1 cellular context compared by ENCODE assay signal in the genomic region with DNA sequence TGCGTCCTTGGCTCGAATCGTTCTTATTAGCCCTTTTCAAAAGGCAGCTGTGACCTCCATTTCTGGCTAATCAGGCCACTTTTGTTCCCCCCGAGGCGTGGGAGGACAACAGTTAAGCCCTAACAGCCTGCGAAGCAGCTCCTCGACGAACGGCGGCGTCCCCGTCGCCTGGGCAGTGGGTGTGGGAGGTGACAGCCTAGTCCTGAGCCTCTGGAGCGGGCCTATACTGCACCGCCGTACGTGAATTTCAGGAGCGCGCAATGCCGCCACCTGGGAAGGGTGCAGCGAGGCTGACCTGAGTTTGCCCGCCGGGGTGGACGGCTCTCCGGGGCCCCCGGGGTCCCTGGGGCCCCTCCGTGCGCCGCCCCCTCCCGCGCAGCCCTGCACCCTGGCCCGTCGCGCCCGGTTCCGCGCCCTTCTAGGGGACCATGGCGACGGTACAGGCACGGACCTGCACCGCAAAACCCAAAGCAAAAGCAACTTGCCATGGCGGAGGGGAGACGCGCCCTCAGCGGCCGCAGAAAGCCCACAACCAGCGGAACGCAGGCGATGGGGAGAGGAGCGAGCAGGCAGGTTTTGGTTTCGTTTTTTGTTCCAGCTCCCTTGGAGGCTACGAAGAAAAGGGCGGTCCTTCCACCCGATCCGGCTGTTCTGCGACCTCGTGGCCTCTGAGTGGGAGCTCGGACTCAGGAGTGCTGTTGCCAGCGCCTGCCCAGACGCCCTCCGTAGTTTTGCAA.
A peak's percentile ranks its signal among the peaks of the same experiment; 100 is the strongest.
TF ChIP-seq lines count a peak whose summit lies in the region.

A gene (minus strand): TSS at position 624 of the 737 bp plus-strand sequence. CDS start 136 bp downstream, at position 488.

TF ChIP-seq in GM12878, 131 proteins besides CTCF, POLR2A, EP300 and RAD21 (continued from another document):
- TF ChIP-seq CBX5 (IDR thresholded peaks at IDR 0.05; ENCODE audit: low read depth) (peak; percentile 16; the same call in 1 of the 2 replicates), CREB1 (IDR thresholded peaks at IDR 0.05; ENCODE audit: low read depth) (peak; percentile 38; the same call in 1 of the 2 replicates), CHD2 (IDR thresholded peaks at IDR 0.05; ENCODE audit: borderline replicate concordance, low read depth, low read length) (no peak; the same call in 1 of the 2 replicates), SMAD5 (IDR thresholded peaks at IDR 0.05; ENCODE audit: low read depth) (peak; percentile 60), ZNF207 (IDR thresholded peaks at IDR 0.05; ENCODE audit: borderline replicate concordance) (peak; percentile 61; the same call in 1 of the 2 replicates), RFX5 (IDR thresholded peaks at IDR 0.05; ENCODE audit: low read depth, low read length) (no peak), POU2F2 (IDR thresholded peaks at IDR 0.05; ENCODE audit: borderline replicate concordance, low read depth, low read length) (peak; percentile 63; the same call in 2 of the 3 replicates), TAF1 (IDR thresholded peaks at IDR 0.05; ENCODE audit: borderline replicate concordance, low read depth, low read length) (peak; percentile 70; the same call in 1 of the 2 replicates)
- TF ChIP-seq, protein P1, sequence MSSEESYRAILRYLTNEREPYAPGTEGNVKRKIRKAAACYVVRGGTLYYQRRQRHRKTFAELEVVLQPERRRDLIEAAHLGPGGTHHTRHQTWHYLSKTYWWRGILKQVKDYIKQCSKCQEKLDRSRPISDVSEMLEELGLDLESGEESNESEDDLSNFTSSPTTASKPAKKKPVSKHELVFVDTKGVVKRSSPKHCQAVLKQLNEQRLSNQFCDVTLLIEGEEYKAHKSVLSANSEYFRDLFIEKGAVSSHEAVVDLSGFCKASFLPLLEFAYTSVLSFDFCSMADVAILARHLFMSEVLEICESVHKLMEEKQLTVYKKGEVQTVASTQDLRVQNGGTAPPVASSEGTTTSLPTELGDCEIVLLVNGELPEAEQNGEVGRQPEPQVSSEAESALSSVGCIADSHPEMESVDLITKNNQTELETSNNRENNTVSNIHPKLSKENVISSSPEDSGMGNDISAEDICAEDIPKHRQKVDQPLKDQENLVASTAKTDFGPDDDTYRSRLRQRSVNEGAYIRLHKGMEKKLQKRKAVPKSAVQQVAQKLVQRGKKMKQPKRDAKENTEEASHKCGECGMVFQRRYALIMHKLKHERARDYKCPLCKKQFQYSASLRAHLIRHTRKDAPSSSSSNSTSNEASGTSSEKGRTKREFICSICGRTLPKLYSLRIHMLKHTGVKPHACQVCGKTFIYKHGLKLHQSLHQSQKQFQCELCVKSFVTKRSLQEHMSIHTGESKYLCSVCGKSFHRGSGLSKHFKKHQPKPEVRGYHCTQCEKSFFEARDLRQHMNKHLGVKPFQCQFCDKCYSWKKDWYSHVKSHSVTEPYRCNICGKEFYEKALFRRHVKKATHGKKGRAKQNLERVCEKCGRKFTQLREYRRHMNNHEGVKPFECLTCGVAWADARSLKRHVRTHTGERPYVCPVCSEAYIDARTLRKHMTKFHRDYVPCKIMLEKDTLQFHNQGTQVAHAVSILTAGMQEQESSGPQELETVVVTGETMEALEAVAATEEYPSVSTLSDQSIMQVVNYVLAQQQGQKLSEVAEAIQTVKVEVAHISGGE (CRISPR knock-in tag; IDR thresholded peaks at IDR 0.05), result no peak
